8 cellular contexts compared by ENCODE assay signal in the genomic region with DNA sequence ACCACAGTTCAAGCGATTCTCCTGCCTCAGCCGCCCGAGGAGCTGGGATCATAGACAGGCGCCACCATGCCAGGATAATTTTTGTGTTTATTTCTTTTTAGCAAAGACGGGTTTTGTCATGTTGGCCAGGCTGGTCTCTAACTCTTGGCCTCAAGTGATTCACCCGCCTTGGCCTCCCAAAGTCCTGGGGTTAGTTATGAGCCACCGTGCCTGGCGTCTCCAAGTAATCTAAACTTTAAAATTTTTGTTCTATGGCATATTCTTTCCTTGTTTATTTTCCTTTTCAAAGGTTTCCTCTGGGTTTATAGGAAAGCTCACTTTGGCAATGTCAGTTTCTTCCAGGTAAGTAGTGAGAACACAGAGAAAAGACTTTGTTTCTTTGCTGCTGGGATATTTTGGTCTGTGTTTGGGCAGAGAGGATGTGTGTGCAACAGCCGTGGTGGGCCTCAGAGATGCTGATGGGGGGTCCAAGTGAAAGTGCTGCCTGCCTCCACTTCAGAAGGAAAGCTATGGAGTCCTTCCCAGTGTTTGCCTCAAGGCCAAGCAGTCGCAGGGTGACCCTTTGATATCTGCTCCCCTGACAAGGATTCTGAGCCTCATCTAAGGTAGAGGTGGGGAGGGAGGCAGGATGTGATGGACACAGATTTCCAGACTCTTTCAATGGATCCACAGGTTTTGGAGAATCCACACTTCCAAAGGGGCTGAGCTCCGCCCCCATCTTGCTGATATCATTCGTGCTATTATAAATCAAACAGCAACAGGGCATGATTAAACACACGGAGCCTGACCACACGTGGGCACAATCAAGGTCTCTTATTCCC. TPM values are rescaled to one million over a fixed set of nuclear protein-coding genes. Genes with fewer than 3 reads are reported as not detected.
DNase-seq lines count a peak whose midpoint lies in the region; ATAC-seq and TF ChIP-seq lines count a peak whose summit lies in the region.

No MANE protein-coding gene starts in this region.

- peaks cover 4% of the 10 kb centered on the region for H3K27me3 ChIP-seq in CD8-positive, alpha-beta T cell (ENCODE audit: insufficient read depth, low read length)
- H3K27me3 ChIP-seq in colonic mucosa: no peaks in the 10 kb centered on the region

- no peaks in the 10 kb centered on the region for H3K9me2 ChIP-seq in OCI-LY7 (ENCODE audit: insufficient read depth, low read length)

- H3K4me2 ChIP-seq in OCI-LY7 (ENCODE audit: low read length): no peak overlapping the region

- H3K27me3 Mint-ChIP-seq in CD8-positive, alpha-beta T cell (ENCODE audit: low read depth): peaks cover 40% of the 10 kb centered on the region
- H3K27me3 Mint-ChIP-seq in HFFc6 (ENCODE audit: insufficient read depth) (peaks cover 4% of the 10 kb centered on the region; the same call in 1 of the 2 replicates), natural killer cell (ENCODE audit: low read depth in 2 of 2) (peaks cover 26 to 31% of the 10 kb centered on the region in 2 donors)

- H3K36me3 Mint-ChIP-seq in CD8-positive, alpha-beta T cell: no peaks in the 10 kb centered on the region
- H3K36me3 Mint-ChIP-seq in HFFc6 (ENCODE audit: low read depth) (no peaks in the 10 kb centered on the region), natural killer cell (no peaks in the 10 kb centered on the region)

- intact Hi-C loops in CD8-positive, alpha-beta T cell (cut with DNase I, micrococcal nuclease): loop anchor here (2.0 to 10.0 kb wide), 4 partner anchors 61 to 317 kb away; partner anchors contain the start of genes NUP43 (in 1 of the 2), PCMT1 (in 1 of the 2), PPIL4 (in 1 of the 2) and RAET1G (in 1 of the 2)
- intact Hi-C loops in colonic mucosa (cut with DNase I) (no loop called here), natural killer cell (cut with micrococcal nuclease) (loop anchor here (10.0 kb wide), 1 partner anchor 297 kb away; the partner anchor contains the start of gene GINM1), OCI-LY7 (cut with micrococcal nuclease; ENCODE audit: unreplicated experiment) (no loop called here)

- CTCF ChIA-PET in CD8-positive, alpha-beta T cell (lab: Charles Lee): no interaction called here
- CTCF ChIA-PET in OCI-LY7 (lab: Charles Lee; ENCODE audit: unreplicated experiment): no interaction called here

- H3K9ac ChIP-seq in colonic mucosa (ENCODE audit: low read depth in 2 of 2, low read length in 2 of 2): no peak overlapping the region

- no peak for ATAC-seq in CD8-positive, alpha-beta T cell
- no peak for ATAC-seq in natural killer cell
- no peak for ATAC-seq in GM19351 (IDR thresholded peaks at IDR 0.05; ENCODE audit: unreplicated experiment)
- no peak for ATAC-seq in GM19463 (IDR thresholded peaks at IDR 0.05; ENCODE audit: unreplicated experiment)

- TF ChIP-seq CTCF in CD8-positive, alpha-beta T cell (IDR thresholded peaks at IDR 0.05): no peak
- TF ChIP-seq CTCF in HFFc6 (IDR thresholded peaks at IDR 0.05) (no peak), colonic mucosa (IDR thresholded peaks at IDR 0.05) (no peak), natural killer cell (IDR thresholded peaks at IDR 0.05) (no peak), OCI-LY7 (conservative IDR thresholded peaks at IDR 0.05; ENCODE audit: low read length) (no peak)

- no peak overlapping the region for H3K27ac Mint-ChIP-seq in CD8-positive, alpha-beta T cell
- H3K27ac Mint-ChIP-seq in HFFc6 (peak overlapping the region; percentile 71), natural killer cell (no peak overlapping the region)

- H2AFZ ChIP-seq in OCI-LY7 (ENCODE audit: low read length): no peak overlapping the region

- H3K36me3 ChIP-seq in CD8-positive, alpha-beta T cell (ENCODE audit: insufficient read depth, low read length): no peaks in the 10 kb centered on the region
- no peaks in the 10 kb centered on the region for H3K36me3 ChIP-seq in colonic mucosa
- no peaks in the 10 kb centered on the region for H3K36me3 ChIP-seq in OCI-LY7 (ENCODE audit: insufficient read depth, low read length)

- peaks cover 11% of the 10 kb centered on the region for H3K4me1 Mint-ChIP-seq in CD8-positive, alpha-beta T cell (ENCODE audit: low read depth)
- H3K4me1 Mint-ChIP-seq in HFFc6 (ENCODE audit: low read depth): peaks cover 67% of the 10 kb centered on the region
- H3K4me1 Mint-ChIP-seq in natural killer cell: peaks cover 0 to 5% of the 10 kb centered on the region in 2 donors

- no peaks in the 10 kb centered on the region for H3K9me3 Mint-ChIP-seq in CD8-positive, alpha-beta T cell
- no peaks in the 10 kb centered on the region for H3K9me3 Mint-ChIP-seq in HFFc6
- no peaks in the 10 kb centered on the region for H3K9me3 Mint-ChIP-seq in natural killer cell

- peaks cover 7% of the 10 kb centered on the region for H3K4me1 ChIP-seq in CD8-positive, alpha-beta T cell (ENCODE audit: insufficient read depth, low read length)
- H3K4me1 ChIP-seq in colonic mucosa: no peaks in the 10 kb centered on the region
- peaks cover 13% of the 10 kb centered on the region for H3K4me1 ChIP-seq in OCI-LY7 (ENCODE audit: insufficient read depth, low read length, poor library complexity, severe bottlenecking)

- no peak overlapping the region for H3K4me3 ChIP-seq in CD8-positive, alpha-beta T cell (ENCODE audit: low read depth, low read length)
- H3K4me3 ChIP-seq in colonic mucosa (no peak overlapping the region), OCI-LY7 (ENCODE audit: low read depth, low read length, poor library complexity, severe bottlenecking) (no peak overlapping the region)

- H4K20me1 ChIP-seq in OCI-LY7 (ENCODE audit: insufficient read depth, low read length): no peaks in the 10 kb centered on the region

- BruUV-seq in OCI-LY7 (replicated peaks; lab: Mats Ljungman, UMichigan): no TSS peak

- peak overlapping the region; percentile 15 for H3K4me3 Mint-ChIP-seq in CD8-positive, alpha-beta T cell
- H3K4me3 Mint-ChIP-seq in HFFc6 (peak overlapping the region; percentile 91), natural killer cell (peak overlapping the region; percentile 29)

- no peaks in the 10 kb centered on the region for H3K9me3 ChIP-seq in CD8-positive, alpha-beta T cell (ENCODE audit: low read length)
- H3K9me3 ChIP-seq in colonic mucosa (no peaks in the 10 kb centered on the region), OCI-LY7 (ENCODE audit: low read length) (no peaks in the 10 kb centered on the region)

- DNase-seq in CD8-positive, alpha-beta T cell: no peak
- no peak for DNase-seq in HFFc6
- DNase-seq in colonic mucosa: peak; percentile 18
- DNase-seq in natural killer cell: no peak
- no peak for DNase-seq in MV-4-11 (lab: John Stamatoyannopoulos, UW)
- DNase-seq in OCI-LY7 (ENCODE audit: low spot score): no peak

- POLR2A ChIA-PET in CD8-positive, alpha-beta T cell (lab: Charles Lee): no interaction called here
- POLR2A ChIA-PET in OCI-LY7 (lab: Charles Lee): interaction anchor here (0.5 to 0.7 kb wide), 2 partner anchors 43 to 199 kb away, joined by 3 read pairs; no protein-coding TSS in a partner anchor

- no peaks in the 10 kb centered on the region for H3K79me2 ChIP-seq in OCI-LY7 (ENCODE audit: insufficient read depth, low read depth, low read length)

- H3K27ac ChIP-seq in CD8-positive, alpha-beta T cell (ENCODE audit: low read depth, low read length): no peak overlapping the region
- H3K27ac ChIP-seq in colonic mucosa: no peak overlapping the region
- no peak overlapping the region for H3K27ac ChIP-seq in OCI-LY7 (ENCODE audit: low read depth, low read length, poor library complexity, severe bottlenecking)

RNA-seq across cellular contexts. Expression of gene LRP11, which starts 2.3 kb away (rescaled TPM):
- under 1 TPM in 1 of 2 experiments, not detected in 1; 0.17 TPM for total RNA-seq in CD8-positive, alpha-beta T cell
- total RNA-seq in HFFc6 (2021; fragmentation: NEBNext Ultra II Directional; extraction: Animal tissue kit (Norgen Biotek cat#: 25700)): 10 to 100 TPM; 27.4 to 34.6 (median 30.4) TPM
- 10 to 100 TPM; 24.8 to 39.4 TPM for total RNA-seq in colonic mucosa
- total RNA-seq in natural killer cell: under 1 TPM; 0.16 to 0.43 (median 0.26) TPM
- total RNA-seq in OCI-LY7 (2014; rRNA removed; shearing (Covaris generic)): 1.1 and 1.5 TPM in 2 replicates
- total RNA-seq in OCI-LY7 (2022): 1.2 and 1.5 TPM in 2 replicates

RNA-seq across cellular contexts. Expression of gene RAET1E, which starts 36.1 kb away (rescaled TPM):
- not detected for total RNA-seq in CD8-positive, alpha-beta T cell
- total RNA-seq in HFFc6 (2021; fragmentation: NEBNext Ultra II Directional; extraction: Animal tissue kit (Norgen Biotek cat#: 25700)): under 1 TPM in 5 of 6 experiments, not detected in 1; 0.14 to 0.41 (median 0.26) TPM
- total RNA-seq in colonic mucosa: under 1 TPM in 1 of 2 donors, not detected in 1; 0.21 TPM
- not detected for total RNA-seq in natural killer cell
- total RNA-seq in OCI-LY7 (2014; rRNA removed; shearing (Covaris generic)): not detected in 2 replicates
- not detected in 2 replicates for total RNA-seq in OCI-LY7 (2022)

Comparison
In these comparisons a context has a peak if more than half of its experiments do, and no peak if none do; other contexts are left out.
1. H3K4me3 Mint-ChIP-seq: peak in every context shown above with its lines; median percentile 91 in HFFc6; 29 in natural killer cell; 15 in CD8-positive, alpha-beta T cell.
2. RNA of gene LRP11, which starts 2.3 kb away (total RNA-seq): 24.8 to 39.4 TPM in colonic mucosa and 27.4 to 34.6 TPM in HFFc6; 1.1 to 1.5 TPM in OCI-LY7, 0.16 to 0.43 TPM in natural killer cell and 0.17 TPM in CD8-positive, alpha-beta T cell; every median in the first group is over 10 times any median in the second.
3. intact Hi-C loops: an anchor here in CD8-positive, alpha-beta T cell (2.0 to 10.0 kb wide) and natural killer cell (10.0 kb wide); none called in colonic mucosa and OCI-LY7.